ENCODE assay signal across 9 cellular contexts in genomic region chr11:59173964-59174663, GRCh38. TPM values are rescaled to one million over a fixed set of nuclear protein-coding genes. Genes with fewer than 3 reads are reported as not detected.
DNase-seq lines count a peak whose midpoint lies in the region; ATAC-seq and TF ChIP-seq lines count a peak whose summit lies in the region.
"Had no signal": no experiment of that assay in that cellular context is flagged by ENCODE, and none has a peak within 500 bp of the region (broad histone marks: within the 10 kb centered on the region; RNA-seq: fewer than 3 reads in every experiment).

No MANE protein-coding gene starts in this region.

- H3K79me2 ChIP-seq in GM23338 (replicated peaks; ENCODE audit: insufficient read depth), result peaks cover 21% of the 10 kb centered on the region

- 0 out of 2 replicates have a peak, but pooled peaks cover 7% of the 10 kb centered on the region for H4K20me1 ChIP-seq in GM23338 (replicated peaks; ENCODE audit: insufficient read depth)

- peak overlapping the region; percentile 91 for H3K4me3 Mint-ChIP-seq in GM23338
- no peak overlapping the region for H3K4me3 Mint-ChIP-seq in activated T-helper 17 cell treated with anti-CD3 and anti-CD28 coated beads, Interleukin-2, amount 50 U/mL, for 72 hours

- peaks cover 28% of the 10 kb centered on the region for H3K36me3 Mint-ChIP-seq in GM23338 (ENCODE audit: low read depth)
- no peaks in the 10 kb centered on the region for H3K36me3 Mint-ChIP-seq in activated T-helper 17 cell treated with anti-CD3 and anti-CD28 coated beads, Interleukin-2, amount 50 U/mL, for 72 hours (ENCODE audit: low read depth)

- WGBS in spleen, 5 donors, result 45 to 62% (median 51%) methylated on average over 5 to 7 of the region's 7 CpGs

- H3K4me1 Mint-ChIP-seq in GM23338, result peaks cover 35% of the 10 kb centered on the region
- peaks cover 10% of the 10 kb centered on the region for H3K4me1 Mint-ChIP-seq in activated T-helper 17 cell treated with anti-CD3 and anti-CD28 coated beads, Interleukin-2, amount 50 U/mL, for 72 hours

- H2AFZ ChIP-seq in GM23338, result peak overlapping the region; percentile 89

- H3F3A ChIP-seq in GM23338 (replicated peaks; ENCODE audit: low read depth), result peaks cover 5% of the 10 kb centered on the region; the same call in 1 of the 2 replicates

- peaks cover 12% of the 10 kb centered on the region for H3K9me3 Mint-ChIP-seq in GM23338
- no peaks in the 10 kb centered on the region for H3K9me3 Mint-ChIP-seq in activated T-helper 17 cell treated with anti-CD3 and anti-CD28 coated beads, Interleukin-2, amount 50 U/mL, for 72 hours

- TF ChIP-seq POLR2A in spleen (IDR thresholded peaks at IDR 0.05), result no peak

- no peaks in the 10 kb centered on the region for H3K9me3 ChIP-seq in ascending aorta
- H3K9me3 ChIP-seq in spleen, result peaks cover 0 to 4% (median under 1%) of the 10 kb centered on the region in 8 donors

- H3K27ac ChIP-seq in GM23338 (ENCODE audit: low read depth) (peak overlapping the region; percentile 82; the same call in 1 of the 2 replicates), ascending aorta (peak overlapping the region; percentile 1 to 27), spleen (peak overlapping the region in 7 of 8 donors; percentile 69 to 85 (median 78))

- peaks cover 16% of the 10 kb centered on the region for H3K27me3 Mint-ChIP-seq in GM23338 (ENCODE audit: insufficient read depth, low read depth, poor library complexity)
- peaks cover 7% of the 10 kb centered on the region for H3K27me3 Mint-ChIP-seq in activated T-helper 17 cell treated with anti-CD3 and anti-CD28 coated beads, Interleukin-2, amount 50 U/mL, for 72 hours

- H3K4me1 ChIP-seq in GM23338 (ENCODE audit: insufficient read depth) (peaks cover 13% of the 10 kb centered on the region), ascending aorta (peaks cover 0 to 2% of the 10 kb centered on the region in 2 donors), spleen (peaks cover 3 to 42% (median 24%) of the 10 kb centered on the region in 6 donors)

- ATAC-seq in GM23338, result peak; percentile 43
- no peak for ATAC-seq in activated T-helper 17 cell treated with anti-CD3 and anti-CD28 coated beads, Interleukin-2, amount 50 U/mL, for 72 hours (replicated peaks)

- peak overlapping the region; percentile 83 for H3K4me3 ChIP-seq in GM23338
- peak overlapping the region in 1 of 2 donors; percentile 91 for H3K4me3 ChIP-seq in ascending aorta
- H3K4me3 ChIP-seq in spleen, result peak overlapping the region in 7 of 8 donors; percentile 80 to 96 (median 86)

- H3K36me3 ChIP-seq in GM23338 (ENCODE audit: insufficient read depth) (no peaks in the 10 kb centered on the region; the same call in 1 of the 2 replicates), ascending aorta (no peaks in the 10 kb centered on the region), spleen (peaks cover 0 to 7% (median 0%) of the 10 kb centered on the region in 6 donors)

- intact Hi-C loops in ascending aorta (cut with DNase I), result loop anchor here (2.0 kb wide), 1 partner anchor 31 kb away; the partner anchor contains the start of gene FAM111A
- intact Hi-C loops in spleen (cut with DNase I; ENCODE audit: low total_unique reads), result loop anchor here (5.0 kb wide), 3 partner anchors 33 to 258 kb away; no protein-coding TSS in a partner anchor

- peak overlapping the region; percentile 56; the same call in 1 of the 2 replicates for H3K27ac Mint-ChIP-seq in GM23338
- H3K27ac Mint-ChIP-seq in activated T-helper 17 cell treated with anti-CD3 and anti-CD28 coated beads, Interleukin-2, amount 50 U/mL, for 72 hours, result no peak overlapping the region

- TF ChIP-seq CTCF in GM23338 (conservative IDR thresholded peaks at IDR 0.05; ENCODE audit: low read depth in 2 of 2) (no peak), ascending aorta (IDR thresholded peaks at IDR 0.05) (no peak), spleen (IDR thresholded peaks at IDR 0.05 in 8 of 11, conservative IDR thresholded peaks at IDR 0.05 in 3 of 11) (no peak)

- H3K4me2 ChIP-seq in GM23338, result peak overlapping the region; percentile 99

- peaks cover 6% of the 10 kb centered on the region; the same call in 1 of the 2 replicates for H3K27me3 ChIP-seq in GM23338 (ENCODE audit: insufficient read depth)
- no peaks in the 10 kb centered on the region for H3K27me3 ChIP-seq in ascending aorta
- peaks cover 0 to 17% (median 0%) of the 10 kb centered on the region in 7 donors for H3K27me3 ChIP-seq in spleen (replicated peaks in 1 of 7)

- DNase-seq in GM23338 (ENCODE audit: low spot score) (peak; percentile 86), ascending aorta (ENCODE audit: low spot score in 2 of 2) (no peak), kidney tubule cell (ENCODE audit: low spot score) (peak; percentile 83), spleen (no peak), midbrain (lab: John Stamatoyannopoulos, UW) (no peak), SIG-M5 (lab: John Stamatoyannopoulos, UW) (no peak)
- DNase-seq in activated CD4-positive, CD25-positive, alpha-beta regulatory T cell treated with anti-CD3 and anti-CD28 coated beads, Interleukin-2, amount 50 U/mL, for 72 hours, result no peak
- DNase-seq: NK-92 treated with Interleukin-12 subunit alpha and Interleukin-12 subunit beta, amount 100 ng/mL, for 24 hours had no signal

- no peaks in the 10 kb centered on the region; the same call in 1 of the 2 replicates for H3K9me2 ChIP-seq in GM23338 (ENCODE audit: insufficient read depth)

TF ChIP-seq in GM23338, 12 proteins besides CTCF, POLR2A, EP300 and RAD21 (continues in another document):
- TF ChIP-seq EZH2phosphoT487 (IDR thresholded peaks at IDR 0.05; ENCODE audit: unreplicated experiment), result no peak

RNA-seq across cellular contexts. Expression of gene DTX4, which starts 2.2 kb away (rescaled TPM):
- 13.8 and 14.7 TPM in 2 replicates for total RNA-seq in GM23338 (2014; rRNA removed; shearing (Covaris generic))
- polyA plus RNA-seq in GM23338 (2016; fragmentation: Nextera tagmentation; extraction: Ambion mirVana), result 4.2 and 4.3 TPM in 2 replicates
- 9.6 TPM for total RNA-seq in ascending aorta
- total RNA-seq in spleen, result 10 to 100 TPM in 5 of 7 donors, 1 to 10 TPM in 2; 8.3 to 19.1 (median 14.4) TPM
- 1 to 10 TPM; 3.9 to 4.9 (median 4.0) TPM for polyA plus RNA-seq in spleen
- under 1 TPM; 0.13 to 0.16 TPM for total RNA-seq in activated T-helper 17 cell treated with anti-CD3 and anti-CD28 coated beads, Interleukin-2, amount 50 U/mL, for 72 hours

RNA-seq across cellular contexts. Expression of gene FAM111A, which starts 31.5 kb away (rescaled TPM):
- total RNA-seq in GM23338 (2014; rRNA removed; shearing (Covaris generic)), result 31.7 and 38.1 TPM in 2 replicates
- polyA plus RNA-seq in GM23338 (2016; fragmentation: Nextera tagmentation; extraction: Ambion mirVana) (18.9 and 23.0 TPM in 2 replicates), spleen (10 to 100 TPM; 28.3 to 60.7 (median 51.4) TPM)
- total RNA-seq in ascending aorta (54.3 TPM), spleen (100 to 1,000 TPM in 1 of 7 donors, 10 to 100 TPM in 6; 54.7 to 130 (median 67.2) TPM)
- 10 to 100 TPM; 80.2 to 92.7 TPM for total RNA-seq in activated T-helper 17 cell treated with anti-CD3 and anti-CD28 coated beads, Interleukin-2, amount 50 U/mL, for 72 hours

RNA-seq across cellular contexts. Expression of gene MPEG1, which starts 38.6 kb away (rescaled TPM):
- total RNA-seq in GM23338 (2014; rRNA removed; shearing (Covaris generic)), result not detected in 2 replicates
- polyA plus RNA-seq in GM23338 (2016; fragmentation: Nextera tagmentation; extraction: Ambion mirVana), result 0.07 TPM in 1 of 2 replicates, not detected in the other
- total RNA-seq in ascending aorta, result 14.5 TPM
- 100 to 1,000 TPM; 195 to 410 (median 317) TPM for total RNA-seq in spleen
- polyA plus RNA-seq in spleen, result 10 to 100 TPM; 46.0 to 61.4 (median 58.6) TPM
- under 1 TPM in 1 of 2 donors, not detected in 1; 0.08 TPM for total RNA-seq in activated T-helper 17 cell treated with anti-CD3 and anti-CD28 coated beads, Interleukin-2, amount 50 U/mL, for 72 hours

Comparison
In these comparisons a context has a peak if more than half of its experiments do, and no peak if none do; other contexts are left out.
1. DNase-seq: peak in GM23338 (single experiment) and kidney tubule cell (single experiment); none in ascending aorta (0 of 2), spleen (single experiment), midbrain (single experiment), SIG-M5 (single experiment) and activated CD4-positive, CD25-positive, alpha-beta regulatory T cell treated with anti-CD3 and anti-CD28 coated beads, Interleukin-2, amount 50 U/mL, for 72 hours (single experiment).
2. H3K27ac ChIP-seq: peak in every context shown above with its lines; median percentile 82 in GM23338; 78 in spleen; 14 in ascending aorta.
3. RNA of gene MPEG1, which starts 38.6 kb away (total RNA-seq): 195 to 410 TPM in spleen and 14.5 TPM in ascending aorta (single experiment); 0.08 TPM in activated T-helper 17 cell treated with anti-CD3 and anti-CD28 coated beads, Interleukin-2, amount 50 U/mL, for 72 hours and not detected in GM23338; every median in the first group is over 10 times any median in the second.